10 cellular contexts compared by ENCODE assay signal in the genomic region with DNA sequence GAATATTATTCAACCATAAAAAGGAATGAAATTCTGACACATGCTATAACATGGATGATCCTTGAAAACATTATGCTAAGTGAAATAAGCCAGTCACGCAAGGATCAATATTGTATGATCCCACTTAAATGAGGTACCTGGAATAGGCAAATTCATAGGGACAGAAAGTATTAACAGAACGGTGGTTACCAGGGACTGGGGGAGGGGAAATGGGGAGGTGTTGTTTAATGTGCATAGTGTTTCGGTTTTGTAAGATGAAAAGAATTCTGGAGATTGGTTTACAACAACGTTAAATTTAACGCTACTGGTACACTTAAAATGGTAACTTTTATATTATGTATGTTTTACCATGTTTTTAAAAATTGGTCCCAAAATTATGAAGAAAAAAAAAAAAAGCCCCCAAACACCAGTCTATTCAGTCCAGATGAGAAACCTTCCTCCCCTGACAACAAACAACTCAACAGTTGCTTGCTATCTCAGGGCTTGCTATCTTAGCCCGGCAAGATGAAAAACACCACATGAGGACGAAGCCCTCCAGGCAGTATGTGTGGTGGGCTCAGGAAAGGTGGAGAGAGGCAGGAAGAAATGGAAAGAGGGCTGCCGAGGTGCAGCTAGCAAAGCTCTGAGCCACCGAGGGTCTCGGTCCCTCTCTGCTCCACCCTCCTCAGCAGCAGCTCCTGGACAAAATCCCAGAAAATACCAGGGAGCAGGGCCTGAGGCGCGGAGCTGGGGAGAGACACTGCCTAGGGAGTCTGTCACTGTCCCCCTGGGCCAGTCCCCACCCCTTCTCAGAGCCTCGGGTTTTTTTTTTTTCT. TPM values are rescaled to one million over a fixed set of nuclear protein-coding genes. Genes with fewer than 3 reads are reported as not detected.
A peak's percentile ranks its signal among the peaks of the same experiment; 100 is the strongest.
DNase-seq lines count a peak whose midpoint lies in the region; ATAC-seq and TF ChIP-seq lines count a peak whose summit lies in the region.
"Had no signal": no experiment of that assay in that cellular context is flagged by ENCODE, and none has a peak within 500 bp of the region (broad histone marks: within the 10 kb centered on the region; RNA-seq: fewer than 3 reads in every experiment).

No MANE protein-coding gene starts in this region.

- TF ChIP-seq CTCF in cardiac muscle cell (IDR thresholded peaks at IDR 0.05; ENCODE audit: low read depth, low read length) (no peak), brain microvascular endothelial cell (IDR thresholded peaks at IDR 0.05; ENCODE audit: low read depth, low read length, missing control alignments) (no peak), type B pancreatic cell (conservative IDR thresholded peaks at IDR 0.05) (no peak)

- DNase-seq in cardiac muscle cell (ENCODE audit: low read depth in 1 of 2, low spot score in 1 of 2) (no peak), left ventricle myocardium superior (no peak), brain microvascular endothelial cell (no peak), type B pancreatic cell (ENCODE audit: extremely low spot score, unreplicated experiment) (no peak), KG1 (lab: John Stamatoyannopoulos, UW) (no peak), NCI-H82 treated with DMSO at 0.1 percent for 48 hours (lab: John Stamatoyannopoulos, UW; ENCODE audit: unreplicated experiment) (no peak), AG08395 (ENCODE audit: low spot score) (no peak)
- DNase-seq: NCI-H187 treated with DMSO at 0.1 percent for 48 hours had no signal

- H3K36me3 ChIP-seq in cardiac muscle cell (no peaks in the 10 kb centered on the region), brain microvascular endothelial cell (replicated peaks) (peaks cover 41% of the 10 kb centered on the region), muscle layer of duodenum (ENCODE audit: control insufficient read depth in 1 of 2, insufficient read depth in 2 of 2, low read length in 2 of 2) (peaks cover 12 to 18% of the 10 kb centered on the region in 2 donors)

- no peaks in the 10 kb centered on the region for H3K9me3 Mint-ChIP-seq in type B pancreatic cell

- H3K4me3 Mint-ChIP-seq in type B pancreatic cell, result peak overlapping the region; percentile 83

- ATAC-seq in left ventricle myocardium superior, result no peak

- H3K27me3 ChIP-seq in cardiac muscle cell (no peaks in the 10 kb centered on the region), brain microvascular endothelial cell (replicated peaks) (no peaks in the 10 kb centered on the region), muscle layer of duodenum (ENCODE audit: low read depth, low read length) (no peaks in the 10 kb centered on the region)

- H3K4me1 Mint-ChIP-seq in type B pancreatic cell (ENCODE audit: unreplicated experiment), result peaks cover 35% of the 10 kb centered on the region

- H3K4me1 ChIP-seq in cardiac muscle cell (ENCODE audit: low read depth), result peaks cover 21% of the 10 kb centered on the region
- peaks cover 8 to 11% of the 10 kb centered on the region in 2 donors for H3K4me1 ChIP-seq in muscle layer of duodenum (ENCODE audit: control insufficient read depth in 1 of 2, insufficient read depth in 2 of 2, low read length in 2 of 2)

- H3K4me3 ChIP-seq in cardiac muscle cell (no peak overlapping the region), brain microvascular endothelial cell (ENCODE audit: low read depth, low read length) (no peak overlapping the region), muscle layer of duodenum (ENCODE audit: low read depth in 1 of 2, low read length in 2 of 2) (peak overlapping the region in 1 of 2 donors; percentile 25)

- H3K9me3 ChIP-seq in cardiac muscle cell (ENCODE audit: low read depth), result no peaks in the 10 kb centered on the region
- no peaks in the 10 kb centered on the region for H3K9me3 ChIP-seq in muscle layer of duodenum (ENCODE audit: control insufficient read depth in 1 of 2, low read length in 2 of 2)

- H3K27ac ChIP-seq in cardiac muscle cell (peak overlapping the region; percentile 76), brain microvascular endothelial cell (peak overlapping the region; percentile 50), muscle layer of duodenum (ENCODE audit: low read length) (peak overlapping the region; percentile 80)

- peaks cover 12% of the 10 kb centered on the region for H3K36me3 Mint-ChIP-seq in type B pancreatic cell

- in situ Hi-C loops in brain microvascular endothelial cell (cut with HindIII; ENCODE audit: low pct_ligation_motif_present, low sequenced_read_pairs), result no loop called here

- H3K27ac Mint-ChIP-seq in type B pancreatic cell, result peak overlapping the region; percentile 93

- H3K27me3 Mint-ChIP-seq in type B pancreatic cell, result no peaks in the 10 kb centered on the region

- intact Hi-C loops in left ventricle myocardium superior (cut with micrococcal nuclease), result no loop called here

RNA-seq across cellular contexts. Expression of a gene that starts 8.5 kb away (rescaled TPM):
- 3.4 and 4.3 TPM in 2 replicates for total RNA-seq in cardiac muscle cell
- 2.1 and 3.4 TPM in 2 replicates for polyA plus RNA-seq in cardiac muscle cell
- total RNA-seq in left ventricle myocardium superior, result 1.5 TPM
- total RNA-seq in type B pancreatic cell (ENCODE audit: low replicate concordance), result 13.5 and 17.7 TPM in 2 replicates

RNA-seq across cellular contexts. Expression of a gene that starts 43.6 kb away (rescaled TPM):
- total RNA-seq in cardiac muscle cell (0.18 and 0.71 TPM in 2 replicates), left ventricle myocardium superior (not detected), type B pancreatic cell (ENCODE audit: low replicate concordance) (0.50 and 3.9 TPM in 2 replicates)
- 1.2 TPM in 1 of 2 replicates, not detected in the other for polyA plus RNA-seq in cardiac muscle cell
- total RNA-seq: H4 had no signal
